ENCODE assay signal across 20 cellular contexts in the genomic region with DNA sequence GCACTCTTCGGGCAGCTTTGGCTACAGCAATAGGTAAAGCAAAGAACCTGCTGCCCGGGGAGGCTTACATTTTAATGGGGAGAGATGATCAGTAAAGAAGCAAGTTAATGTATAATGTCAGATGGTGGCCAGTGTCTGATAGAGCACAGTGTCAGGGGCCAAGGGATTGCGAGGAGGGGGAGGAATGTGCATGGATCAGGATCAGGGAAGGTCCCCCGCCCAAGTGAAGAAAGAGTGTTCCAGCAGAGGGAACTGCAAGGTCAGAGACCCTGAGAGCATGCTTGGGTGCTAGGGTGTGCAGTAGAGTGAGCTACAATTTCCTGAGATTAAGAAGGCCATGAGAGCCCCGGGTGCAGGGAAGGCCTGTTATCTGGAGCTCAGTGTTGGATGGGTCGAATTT. TPM values are rescaled to one million over a fixed set of nuclear protein-coding genes. Genes with fewer than 3 reads are reported as not detected.
"Had no signal": no experiment of that assay in that cellular context is flagged by ENCODE, and none has a peak within 500 bp of the region (broad histone marks: within the 10 kb centered on the region; RNA-seq: fewer than 3 reads in every experiment).

No MANE protein-coding gene starts in this region.

- H3K27ac ChIP-seq: brain microvascular endothelial cell, neutrophil, pancreas had no signal

- H3K27me3 ChIP-seq: brain microvascular endothelial cell, neutrophil, pancreas, tibial nerve had no signal

- H3K36me3 ChIP-seq: neutrophil, pancreas had no signal

- H3K4me1 ChIP-seq: pancreas had no signal

- H3K9me3 ChIP-seq: neutrophil, pancreas, tibial nerve had no signal

- H3K36me3 Mint-ChIP-seq: memory B cell; naive thymus-derived CD4-positive, alpha-beta T cell; stimulated activated memory B cell treated with anti-CD40 and anti-IgM and Interleukin-4, amounts not matched to agents 10 μg/mL and 1 μg/mL and 100 μg/mL, for 72 hours had no signal

- H3K27ac Mint-ChIP-seq: activated CD4-positive, alpha-beta T cell treated with anti-CD3 and anti-CD28 coated beads, Interleukin-2, amount 10 ng/mL, durations not matched to agents 7 days and 5 days; activated CD8-positive, alpha-beta T cell treated with anti-CD3 and anti-CD28 coated beads, Interleukin-2, amount 10 ng/mL, durations not matched to agents 7 days and 5 days; activated naive CD4-positive, alpha-beta T cell treated with anti-CD3 and anti-CD28 coated beads for 36 hours; memory B cell; naive thymus-derived CD4-positive, alpha-beta T cell; stimulated activated memory B cell treated with anti-CD40 and anti-IgM and Interleukin-4, amounts not matched to agents 10 μg/mL and 1 μg/mL and 100 μg/mL, for 72 hours had no signal

- ATAC-seq: activated CD8-positive, alpha-beta T cell treated with anti-CD3 and anti-CD28 coated beads, Interleukin-2, amount 10 ng/mL, durations not matched to agents 7 days and 5 days; activated T-cell treated with anti-CD3 and anti-CD28 coated beads, Interleukin-2, amount 50 U/mL, for 4 hours; left lobe of liver; naive thymus-derived CD4-positive, alpha-beta T cell; stimulated activated memory B cell treated with anti-CD40 and anti-IgM and Interleukin-4, amounts not matched to agents 10 μg/mL and 1 μg/mL and 100 μg/mL, for 72 hours had no signal

- H3K27me3 Mint-ChIP-seq: activated CD4-positive, alpha-beta T cell treated with anti-CD3 and anti-CD28 coated beads, Interleukin-2, amount 10 ng/mL, durations not matched to agents 7 days and 5 days had no signal

- H3K4me3 ChIP-seq: pancreas, tibial nerve had no signal

- DNase-seq: activated CD4-positive, alpha-beta T cell treated with anti-CD3 and anti-CD28 coated beads, Interleukin-2, amount 10 ng/mL, durations not matched to agents 7 days and 5 days; activated CD8-positive, alpha-beta T cell treated with anti-CD3 and anti-CD28 coated beads, Interleukin-2, amount 10 ng/mL, durations not matched to agents 7 days and 5 days; activated naive CD4-positive, alpha-beta T cell treated with anti-CD3 and anti-CD28 coated beads for 36 hours; activated T-cell treated with anti-CD3 and anti-CD28 coated beads, Interleukin-2, amount 50 U/mL, for 4 hours; anterior cingulate cortex; brain microvascular endothelial cell; erythroblast; hippocampal formation; islet precursor cell; naive thymus-derived CD4-positive, alpha-beta T cell; pancreas; stimulated activated CD4-positive, alpha-beta T cell treated with anti-CD3 and anti-CD28 coated beads, Interleukin-4, amount 100 ng/mL, for 4 hours; T1000 had no signal

- H3K9me3 Mint-ChIP-seq: activated CD4-positive, alpha-beta T cell treated with anti-CD3 and anti-CD28 coated beads, Interleukin-2, amount 10 ng/mL, durations not matched to agents 7 days and 5 days; activated naive CD4-positive, alpha-beta T cell treated with anti-CD3 and anti-CD28 coated beads for 36 hours; activated T-cell treated with anti-CD3 and anti-CD28 coated beads, Interleukin-2, amount 50 U/mL, for 4 hours; central memory CD8-positive, alpha-beta T cell; memory B cell; naive thymus-derived CD4-positive, alpha-beta T cell; stimulated activated memory B cell treated with anti-CD40 and anti-IgM and Interleukin-4, amounts not matched to agents 10 μg/mL and 1 μg/mL and 100 μg/mL, for 72 hours had no signal

- H3K4me3 Mint-ChIP-seq: activated CD4-positive, alpha-beta T cell treated with anti-CD3 and anti-CD28 coated beads, Interleukin-2, amount 10 ng/mL, durations not matched to agents 7 days and 5 days; activated CD8-positive, alpha-beta T cell treated with anti-CD3 and anti-CD28 coated beads, Interleukin-2, amount 10 ng/mL, durations not matched to agents 7 days and 5 days; activated naive CD4-positive, alpha-beta T cell treated with anti-CD3 and anti-CD28 coated beads for 36 hours; activated T-cell treated with anti-CD3 and anti-CD28 coated beads, Interleukin-2, amount 50 U/mL, for 4 hours; central memory CD8-positive, alpha-beta T cell; memory B cell; naive thymus-derived CD4-positive, alpha-beta T cell; stimulated activated memory B cell treated with anti-CD40 and anti-IgM and Interleukin-4, amounts not matched to agents 10 μg/mL and 1 μg/mL and 100 μg/mL, for 72 hours had no signal

- H3K4me1 Mint-ChIP-seq: activated CD4-positive, alpha-beta T cell treated with anti-CD3 and anti-CD28 coated beads, Interleukin-2, amount 10 ng/mL, durations not matched to agents 7 days and 5 days; central memory CD8-positive, alpha-beta T cell; memory B cell; naive thymus-derived CD4-positive, alpha-beta T cell; stimulated activated memory B cell treated with anti-CD40 and anti-IgM and Interleukin-4, amounts not matched to agents 10 μg/mL and 1 μg/mL and 100 μg/mL, for 72 hours had no signal

RNA-seq across cellular contexts. Expression of a gene that starts 39.7 kb away (rescaled TPM):
- total RNA-seq: activated CD4-positive, alpha-beta T cell treated with anti-CD3 and anti-CD28 coated beads, Interleukin-2, amount 10 ng/mL, durations not matched to agents 7 days and 5 days; activated CD8-positive, alpha-beta T cell treated with anti-CD3 and anti-CD28 coated beads, Interleukin-2, amount 10 ng/mL, durations not matched to agents 7 days and 5 days; activated naive CD4-positive, alpha-beta T cell treated with anti-CD3 and anti-CD28 coated beads for 36 hours; T-helper 1 cell treated with Interleukin-12 subunit alpha and Interleukin-12 subunit beta and Interleukin-4 antibody, amounts not matched to agents 30 ng/mL and 1 ng/mL, for 36 hours had no signal
- polyA plus RNA-seq: naive thymus-derived CD4-positive, alpha-beta T cell had no signal
